In genomic region chr11:109439684-109440083, GRCh38 we compare ENCODE assay signal across 20 cellular contexts. TPM values are rescaled to one million over a fixed set of nuclear protein-coding genes. Genes with fewer than 3 reads are reported as not detected.
DNase-seq lines count a peak whose midpoint lies in the region; ATAC-seq and TF ChIP-seq lines count a peak whose summit lies in the region.
"Had no signal": no experiment of that assay in that cellular context is flagged by ENCODE, and none has a peak within 500 bp of the region (broad histone marks: within the 10 kb centered on the region; RNA-seq: fewer than 3 reads in every experiment).

No MANE protein-coding gene starts in this region.

- DNase-seq in DMS79 treated with DMSO at 0.1 percent for 48 hours (lab: John Stamatoyannopoulos, UW): peak; percentile 14
- DNase-seq in DMS79 (lab: John Stamatoyannopoulos, UW): no peak
- peak in 1 of 5 donors; percentile 40 for DNase-seq in heart left ventricle
- DNase-seq in right atrium auricular region (ENCODE audit: low spot score): no peak
- DNase-seq in epithelial cell of esophagus (ENCODE audit: low read depth): peak; percentile 35
- DNase-seq in AG08396 (ENCODE audit: low spot score): no peak
- DNase-seq in NCI-H2107 (lab: John Stamatoyannopoulos, UW): no peak
- DNase-seq: CD4-positive, alpha-beta memory T cell; DMS153; DND-41; EL; GOT3; H7; HFFc6 had no signal

- intact Hi-C loops in heart left ventricle (cut with DNase I): no loop called here

- WGBS in heart left ventricle, 4 donors: 25 to 48% (median 43%) methylated on average over 2 of the region's 2 CpGs

- ATAC-seq in heart left ventricle: peak in 3 of 4 donors; percentile 51 to 76 (median 54)
- ATAC-seq: A549, HCT116 had no signal

- H3K36me3 ChIP-seq in heart left ventricle (no peaks in the 10 kb centered on the region), right atrium auricular region (no peaks in the 10 kb centered on the region)
- H3K36me3 ChIP-seq: BLaER1 had no signal

- H3K4me3 ChIP-seq in heart left ventricle: no peak overlapping the region
- H3K4me3 ChIP-seq in right atrium auricular region: no peak overlapping the region
- no peak overlapping the region for H3K4me3 ChIP-seq in epithelial cell of esophagus (ENCODE audit: low read length)
- H3K4me3 ChIP-seq: A549, BLaER1 had no signal

- no peaks in the 10 kb centered on the region for H3K4me1 ChIP-seq in heart left ventricle
- H3K4me1 ChIP-seq in right atrium auricular region: no peaks in the 10 kb centered on the region
- H3K4me1 ChIP-seq: A549, BLaER1 had no signal

- H3K9me3 ChIP-seq in heart left ventricle (no peaks in the 10 kb centered on the region), right atrium auricular region (no peaks in the 10 kb centered on the region)
- H3K9me3 ChIP-seq: A549, BLaER1 had no signal

- no peaks in the 10 kb centered on the region for H3K27me3 ChIP-seq in heart left ventricle
- no peaks in the 10 kb centered on the region for H3K27me3 ChIP-seq in right atrium auricular region
- H3K27me3 ChIP-seq: BLaER1 had no signal

- TF ChIP-seq CTCF in heart left ventricle (IDR thresholded peaks at IDR 0.05): no peak
- TF ChIP-seq CTCF in right atrium auricular region (IDR thresholded peaks at IDR 0.05): no peak
- peak; percentile 17 for TF ChIP-seq CTCF in epithelial cell of esophagus (IDR thresholded peaks at IDR 0.05; ENCODE audit: insufficient read depth, low read depth, low read length, missing control alignments)

- H3K27ac ChIP-seq in heart left ventricle: no peak overlapping the region
- no peak overlapping the region for H3K27ac ChIP-seq in right atrium auricular region
- H3K27ac ChIP-seq: 22Rv1, A549, BLaER1, HL-60 had no signal

- TF ChIP-seq POLR2A in heart left ventricle (IDR thresholded peaks at IDR 0.05): no peak

RNA-seq across cellular contexts. Expression of gene C11orf87, which starts 17.7 kb away (rescaled TPM):
- total RNA-seq in heart left ventricle (under 1 TPM in 5 of 9 donors, not detected in 4; 0.04 to 0.35 (median 0.11) TPM), right atrium auricular region (not detected)
- polyA plus RNA-seq in heart left ventricle: under 1 TPM; 0.01 to 0.04 TPM
- total RNA-seq: CD4-positive, alpha-beta memory T cell; H7 had no signal
- polyA plus RNA-seq: CD14-positive monocyte; CD4-positive, alpha-beta memory T cell had no signal

Comparison
In these comparisons a context has a peak if more than half of its experiments do, and no peak if none do; other contexts are left out.
1. DNase-seq: peak in DMS79 treated with DMSO at 0.1 percent for 48 hours (single experiment) and epithelial cell of esophagus (single experiment); none in DMS79 (single experiment), right atrium auricular region (single experiment), AG08396 (single experiment) and NCI-H2107 (single experiment).